In genomic region chr4:9921326-9921725, GRCh38 we compare ENCODE assay signal across 23 cellular contexts.
"Had no signal": no experiment of that assay in that cellular context is flagged by ENCODE, and none has a peak within 500 bp of the region (broad histone marks: within the 10 kb centered on the region; RNA-seq: fewer than 3 reads in every experiment).

No MANE protein-coding gene starts in this region.

- H3K4me1 Mint-ChIP-seq: activated naive CD4-positive, alpha-beta T cell treated with anti-CD3 and anti-CD28 coated beads, Interleukin-2, amount 50 U/mL, for 24 hours had no signal

- H3K9me3 Mint-ChIP-seq: activated naive CD4-positive, alpha-beta T cell treated with anti-CD3 and anti-CD28 coated beads, Interleukin-2, amount 50 U/mL, for 24 hours; activated T-helper 1 cell treated with anti-CD3 and anti-CD28 coated beads, Interleukin-12 subunit alpha, Interleukin-12 subunit beta, Interleukin-2, Interleukin-4 antibody, amounts not matched to agents 30 ng/mL and 10 ng/mL and 1 ng/mL, durations not matched to agents 14 hours and 24 hours and 36 hours; T-helper 1 cell treated with Interleukin-12 subunit alpha and Interleukin-12 subunit beta and Interleukin-4 antibody, amounts not matched to agents 30 μg/mL and 1 μg/mL, for 36 hours had no signal

- DNase-seq: activated CD4-positive, alpha-beta T cell treated with anti-CD3 and anti-CD28 coated beads for 48 hours; activated CD4-positive, alpha-beta T cell treated with anti-CD3 and anti-CD28 coated beads, Interleukin-2, amount 50 U/mL, for 4 hours; activated CD4-positive, CD25-positive, alpha-beta regulatory T cell treated with anti-CD3 and anti-CD28 coated beads, Interleukin-2, amount 50 U/mL, for 72 hours; activated CD8-positive, alpha-beta memory T cell treated with anti-CD3 and anti-CD28 coated beads, Interleukin-2, amount 50 U/mL, for 48 hours; activated CD8-positive, alpha-beta T cell treated with anti-CD3 and anti-CD28 coated beads, Interleukin-2, amount 10 ng/mL, durations not matched to agents 7 days and 5 days; activated effector memory CD4-positive, alpha-beta T cell treated with Interleukin-2 at 50 U/mL for 16 hours; activated naive CD4-positive, alpha-beta T cell; activated T-cell treated with anti-CD3 and anti-CD28 coated beads, Interleukin-2, amount 50 U/mL, for 1 hour; aorta; central memory CD4-positive, alpha-beta T cell; MG63; MV-4-11; NCI-H1092 treated with DMSO at 0.1 percent for 48 hours; NCI-H1417 treated with DMSO at 0.1 percent for 48 hours; NCI-H187; NCI-H2081; NCI-H510A treated with DMSO at 0.1 percent for 48 hours; PC-3; SHP77 treated with DMSO at 0.1 percent for 48 hours had no signal

- H3K4me3 Mint-ChIP-seq: activated CD8-positive, alpha-beta T cell treated with anti-CD3 and anti-CD28 coated beads, Interleukin-2, amount 10 ng/mL, durations not matched to agents 7 days and 5 days; activated naive CD4-positive, alpha-beta T cell treated with anti-CD3 and anti-CD28 coated beads, Interleukin-2, amount 50 U/mL, for 24 hours; activated T-helper 1 cell treated with anti-CD3 and anti-CD28 coated beads, Interleukin-12 subunit alpha, Interleukin-12 subunit beta, Interleukin-2, Interleukin-4 antibody, amounts not matched to agents 30 ng/mL and 10 ng/mL and 1 ng/mL, durations not matched to agents 14 hours and 24 hours and 36 hours; T-helper 1 cell treated with Interleukin-12 subunit alpha and Interleukin-12 subunit beta and Interleukin-4 antibody, amounts not matched to agents 30 μg/mL and 1 μg/mL, for 36 hours had no signal

- H3K27me3 ChIP-seq: breast epithelium, MG63 had no signal

- H3K36me3 ChIP-seq: breast epithelium, MG63 had no signal

- H3K36me3 Mint-ChIP-seq: activated naive CD4-positive, alpha-beta T cell treated with anti-CD3 and anti-CD28 coated beads, Interleukin-2, amount 50 U/mL, for 24 hours had no signal

- ATAC-seq: activated CD8-positive, alpha-beta T cell treated with anti-CD3 and anti-CD28 coated beads, Interleukin-2, amount 10 ng/mL, durations not matched to agents 7 days and 5 days; PC-3 had no signal

- H3K27ac Mint-ChIP-seq: activated CD8-positive, alpha-beta T cell treated with anti-CD3 and anti-CD28 coated beads, Interleukin-2, amount 10 ng/mL, durations not matched to agents 7 days and 5 days; activated naive CD4-positive, alpha-beta T cell treated with anti-CD3 and anti-CD28 coated beads, Interleukin-2, amount 50 U/mL, for 24 hours; activated T-helper 1 cell treated with anti-CD3 and anti-CD28 coated beads, Interleukin-12 subunit alpha, Interleukin-12 subunit beta, Interleukin-2, Interleukin-4 antibody, amounts not matched to agents 30 ng/mL and 10 ng/mL and 1 ng/mL, durations not matched to agents 14 hours and 24 hours and 36 hours; T-helper 1 cell treated with Interleukin-12 subunit alpha and Interleukin-12 subunit beta and Interleukin-4 antibody, amounts not matched to agents 30 μg/mL and 1 μg/mL, for 36 hours had no signal

- H3K4me3 ChIP-seq: breast epithelium, MG63 had no signal

- H3K27me3 Mint-ChIP-seq: activated naive CD4-positive, alpha-beta T cell treated with anti-CD3 and anti-CD28 coated beads, Interleukin-2, amount 50 U/mL, for 24 hours had no signal
